Comparison of ENCODE assay signal across 9 cellular contexts in the genomic region with DNA sequence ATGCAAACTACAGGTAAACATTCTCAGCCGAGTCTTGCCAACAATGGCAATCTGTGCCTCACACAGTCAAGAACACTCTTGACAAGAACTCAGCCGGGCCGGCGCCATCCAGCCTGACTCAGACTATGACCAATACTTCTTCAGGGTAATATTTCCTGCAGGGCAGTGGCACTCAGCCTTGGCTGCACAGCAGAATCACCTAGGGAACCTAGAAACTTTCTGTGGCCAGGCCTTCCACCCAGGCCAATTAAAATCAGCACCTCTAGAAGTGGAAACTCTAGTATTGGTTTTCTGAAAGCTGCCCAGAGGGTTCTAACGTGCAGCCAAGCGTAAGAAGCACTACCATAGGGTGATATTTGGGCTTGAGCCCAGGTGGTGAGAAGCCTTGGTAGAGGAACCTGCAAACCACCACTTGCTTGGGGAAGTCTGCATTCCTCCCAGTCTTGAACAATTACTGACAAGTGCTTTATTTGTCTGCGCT.
DNase-seq lines count a peak whose midpoint lies in the region; ATAC-seq, FAIRE-seq and TF ChIP-seq lines count a peak whose summit lies in the region.
"Had no signal": no experiment of that assay in that cellular context is flagged by ENCODE, and none has a peak within 500 bp of the region (broad histone marks: within the 10 kb centered on the region; RNA-seq: fewer than 3 reads in every experiment).

No MANE protein-coding gene starts in this region.

- TF ChIP-seq CTCF in IMR-90 (conservative IDR thresholded peaks at IDR 0.05; ENCODE audit: low read depth, low read length) (no peak), colonic mucosa (IDR thresholded peaks at IDR 0.05) (no peak)
- no peak for TF ChIP-seq CTCF in activated CD8-positive, alpha-beta T cell treated with anti-CD3 and anti-CD28 coated beads for 36 hours (IDR thresholded peaks at IDR 0.05)

- H3K4me3 ChIP-seq in IMR-90 (ENCODE audit: insufficient read depth, low read depth, low read length) (no peak overlapping the region), colonic mucosa (no peak overlapping the region)

- in situ Hi-C loops in IMR-90 (cut with MboI; ENCODE audit: low sequenced_read_pairs): no loop called here

- peaks cover 6% of the 10 kb centered on the region; the same call in 1 of the 2 replicates for H3K4me1 ChIP-seq in IMR-90 (ENCODE audit: control insufficient read depth, insufficient read depth, low read length)
- H3K4me1 ChIP-seq in colonic mucosa: peaks cover 9% of the 10 kb centered on the region

- no peaks in the 10 kb centered on the region for H3K27me3 Mint-ChIP-seq in activated CD8-positive, alpha-beta T cell treated with anti-CD3 and anti-CD28 coated beads for 36 hours

- no peaks in the 10 kb centered on the region for H3K27me3 ChIP-seq in IMR-90 (ENCODE audit: control insufficient read depth, insufficient read depth, low read length)
- no peaks in the 10 kb centered on the region for H3K27me3 ChIP-seq in colonic mucosa

- no peak overlapping the region for H3K56ac ChIP-seq in IMR-90 (ENCODE audit: extremely low read depth, insufficient read depth, low read length)

- H2AK9ac ChIP-seq in IMR-90 (replicated peaks; ENCODE audit: low read depth, low read length, poor library complexity): no peak overlapping the region

- no peak overlapping the region for H2AK5ac ChIP-seq in IMR-90 (ENCODE audit: low read depth, low read length)

- H3K23ac ChIP-seq in IMR-90 (ENCODE audit: low read depth, low read length): 0 out of 2 replicates have a peak overlapping the region, but pooled peaks have one; percentile 71

- ATAC-seq in IMR-90 (ENCODE audit: low read depth): peak; percentile 63; the same call in 1 of the 2 replicates
- ATAC-seq in activated CD8-positive, alpha-beta T cell treated with anti-CD3 and anti-CD28 coated beads for 36 hours: no peak

- no peaks in the 10 kb centered on the region for H4K20me1 ChIP-seq in IMR-90 (ENCODE audit: insufficient read depth, low read length)

- H3K18ac ChIP-seq in IMR-90 (ENCODE audit: low read depth, low read length): no peak overlapping the region

- BruUV-seq in IMR-90 (replicated peaks; lab: Mats Ljungman, UMichigan): no TSS peak

- H2BK20ac ChIP-seq in IMR-90 (ENCODE audit: low read depth, low read length): peak overlapping the region; percentile 81; the same call in 1 of the 2 replicates

- WGBS in IMR-90 (ENCODE audit: extremely low coverage in 2 of 2, insufficient read length in 1 of 2), 2 experiments: no CpG with 5 or more reads among the region's 7 CpGs

- peaks cover 7% of the 10 kb centered on the region; the same call in 1 of the 2 replicates for H3K9me1 ChIP-seq in IMR-90 (ENCODE audit: insufficient read depth, low read length)

- H3K14ac ChIP-seq in IMR-90 (replicated peaks; ENCODE audit: low read depth, low read length): peak overlapping the region; percentile 45

- peaks cover 5% of the 10 kb centered on the region for H3K36me3 Mint-ChIP-seq in activated CD8-positive, alpha-beta T cell treated with anti-CD3 and anti-CD28 coated beads for 36 hours (ENCODE audit: low read depth)

- peak in 2 of 3 experiments; percentile 35 to 72 for DNase-seq in NCI-H1417 (lab: John Stamatoyannopoulos, UW)
- DNase-seq in NCI-H1417 treated with DMSO at 0.1 percent for 48 hours (lab: John Stamatoyannopoulos, UW): no peak
- peak; percentile 47 for DNase-seq in IMR-90
- DNase-seq in colonic mucosa: peak; percentile 87
- DNase-seq in urothelium cell line (ENCODE audit: low spot score): peak; percentile 25
- DNase-seq in activated CD8-positive, alpha-beta T cell treated with anti-CD3 and anti-CD28 coated beads for 36 hours: no peak
- no peak for DNase-seq in SK-N-DZ (ENCODE audit: low spot score)
- DNase-seq in NCI-H524 treated with DMSO at 0.1 percent for 48 hours (lab: John Stamatoyannopoulos, UW): no peak
- DNase-seq: NCI-H1694 treated with DMSO at 0.1 percent for 48 hours had no signal

- no peak overlapping the region for H4K8ac ChIP-seq in IMR-90 (ENCODE audit: low read depth in 2 of 2, low read length in 2 of 2)

- TF ChIP-seq POLR2A in IMR-90 (IDR thresholded peaks at IDR 0.05; ENCODE audit: low read depth, low read length): no peak

- H2BK15ac ChIP-seq in IMR-90 (ENCODE audit: low read depth, low read length): no peak overlapping the region

- no peak overlapping the region for H3K27ac ChIP-seq in IMR-90 (ENCODE audit: insufficient read depth, low read length)
- peak overlapping the region; percentile 57 for H3K27ac ChIP-seq in colonic mucosa

- CTCF ChIA-PET in IMR-90 (lab: Yijun Ruan, JAX): no interaction called here
- CTCF ChIA-PET in activated CD8-positive, alpha-beta T cell treated with anti-CD3 and anti-CD28 coated beads for 36 hours (lab: Charles Lee): no interaction called here

- H3K4me3 Mint-ChIP-seq in activated CD8-positive, alpha-beta T cell treated with anti-CD3 and anti-CD28 coated beads for 36 hours: no peak overlapping the region

- POLR2A ChIA-PET in IMR-90 (lab: Charles Lee; ENCODE audit: unreplicated experiment): no interaction called here
- POLR2A ChIA-PET in activated CD8-positive, alpha-beta T cell treated with anti-CD3 and anti-CD28 coated beads for 36 hours (lab: Charles Lee): no interaction called here

- no peaks in the 10 kb centered on the region for H3K9me3 Mint-ChIP-seq in activated CD8-positive, alpha-beta T cell treated with anti-CD3 and anti-CD28 coated beads for 36 hours

- no peak overlapping the region for H3K27ac Mint-ChIP-seq in activated CD8-positive, alpha-beta T cell treated with anti-CD3 and anti-CD28 coated beads for 36 hours

- H3K9me3 ChIP-seq in IMR-90 (ENCODE audit: control insufficient read depth, insufficient read depth, low read length): no peaks in the 10 kb centered on the region
- no peaks in the 10 kb centered on the region for H3K9me3 ChIP-seq in colonic mucosa

- intact Hi-C loops in IMR-90 (cut with micrococcal nuclease) (no loop called here), colonic mucosa (cut with DNase I) (no loop called here)
- intact Hi-C loops in activated CD8-positive, alpha-beta T cell treated with anti-CD3 and anti-CD28 coated beads for 36 hours (cut with micrococcal nuclease): no loop called here

- no peak overlapping the region for H3K4me2 ChIP-seq in IMR-90 (ENCODE audit: low read depth, low read length)

- H3K36me3 ChIP-seq in IMR-90 (ENCODE audit: control insufficient read depth, insufficient read depth, low read length) (no peaks in the 10 kb centered on the region), colonic mucosa (no peaks in the 10 kb centered on the region)

- TF ChIP-seq RAD21 in IMR-90 (IDR thresholded peaks at IDR 0.05; ENCODE audit: low read length): no peak

- dilution Hi-C loops in IMR-90 (cut with HindIII; ENCODE audit: low sequenced_read_pairs, unreplicated experiment): no loop called here

- H4K5ac ChIP-seq in IMR-90 (ENCODE audit: low read depth, low read length): no peak overlapping the region

- H3K79me1 ChIP-seq in IMR-90 (ENCODE audit: low read depth in 1 of 2, low read length in 2 of 2): no peaks in the 10 kb centered on the region

- H2BK120ac ChIP-seq in IMR-90 (ENCODE audit: low read depth, low read length): peak overlapping the region; percentile 32; the same call in 1 of the 2 replicates

- FAIRE-seq in urothelium cell line (lab: Jason Lieb, UNC): no peak

- no peak overlapping the region for H4K91ac ChIP-seq in IMR-90 (ENCODE audit: insufficient read depth, low read depth, low read length)

- H3K4me1 Mint-ChIP-seq in activated CD8-positive, alpha-beta T cell treated with anti-CD3 and anti-CD28 coated beads for 36 hours (ENCODE audit: low read depth): no peaks in the 10 kb centered on the region

- 0 out of 2 replicates have a peak overlapping the region, but pooled peaks have one; percentile 16 for H3K4ac ChIP-seq in IMR-90 (ENCODE audit: low read depth, low read length)

- H3K9ac ChIP-seq in IMR-90 (ENCODE audit: low read depth, low read length) (no peak overlapping the region), colonic mucosa (ENCODE audit: low read depth in 2 of 2, low read length in 2 of 2) (no peak overlapping the region)

- H2AFZ ChIP-seq in IMR-90 (replicated peaks; ENCODE audit: low read length, poor library complexity): peak overlapping the region; percentile 8

- H2BK5ac ChIP-seq in IMR-90 (ENCODE audit: low read depth, low read length, poor library complexity, severe bottlenecking): peak overlapping the region; percentile 62

TF ChIP-seq in IMR-90, 13 proteins besides CTCF, POLR2A, EP300 and RAD21:
- no peak for TF ChIP-seq CHD1 (IDR thresholded peaks at IDR 0.05; ENCODE audit: low read depth, low read length)
- no peak for TF ChIP-seq NFE2L2 (IDR thresholded peaks at IDR 0.05; ENCODE audit: low read depth, low read length)
- TF ChIP-seq, protein P1, sequence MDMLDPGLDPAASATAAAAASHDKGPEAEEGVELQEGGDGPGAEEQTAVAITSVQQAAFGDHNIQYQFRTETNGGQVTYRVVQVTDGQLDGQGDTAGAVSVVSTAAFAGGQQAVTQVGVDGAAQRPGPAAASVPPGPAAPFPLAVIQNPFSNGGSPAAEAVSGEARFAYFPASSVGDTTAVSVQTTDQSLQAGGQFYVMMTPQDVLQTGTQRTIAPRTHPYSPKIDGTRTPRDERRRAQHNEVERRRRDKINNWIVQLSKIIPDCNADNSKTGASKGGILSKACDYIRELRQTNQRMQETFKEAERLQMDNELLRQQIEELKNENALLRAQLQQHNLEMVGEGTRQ (IDR thresholded peaks at IDR 0.05; ENCODE audit: low read depth, low read length): no peak
- no peak for TF ChIP-seq MXI1 (IDR thresholded peaks at IDR 0.05; ENCODE audit: borderline replicate concordance, low read depth, low read length)
- TF ChIP-seq RFX5 (IDR thresholded peaks at IDR 0.05; ENCODE audit: low read depth, low read length): no peak
- TF ChIP-seq, protein P2, sequence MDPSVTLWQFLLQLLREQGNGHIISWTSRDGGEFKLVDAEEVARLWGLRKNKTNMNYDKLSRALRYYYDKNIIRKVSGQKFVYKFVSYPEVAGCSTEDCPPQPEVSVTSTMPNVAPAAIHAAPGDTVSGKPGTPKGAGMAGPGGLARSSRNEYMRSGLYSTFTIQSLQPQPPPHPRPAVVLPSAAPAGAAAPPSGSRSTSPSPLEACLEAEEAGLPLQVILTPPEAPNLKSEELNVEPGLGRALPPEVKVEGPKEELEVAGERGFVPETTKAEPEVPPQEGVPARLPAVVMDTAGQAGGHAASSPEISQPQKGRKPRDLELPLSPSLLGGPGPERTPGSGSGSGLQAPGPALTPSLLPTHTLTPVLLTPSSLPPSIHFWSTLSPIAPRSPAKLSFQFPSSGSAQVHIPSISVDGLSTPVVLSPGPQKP (IDR thresholded peaks at IDR 0.05; ENCODE audit: borderline replicate concordance, low read depth, low read length): no peak
- no peak for TF ChIP-seq RCOR1 (IDR thresholded peaks at IDR 0.05; ENCODE audit: insufficient replicate concordance, low read length)
- no peak for TF ChIP-seq SMC3 (IDR thresholded peaks at IDR 0.05; ENCODE audit: low read depth, low read length)
- TF ChIP-seq CEBPB (IDR thresholded peaks at IDR 0.05; ENCODE audit: low read depth, low read length): no peak
- no peak for TF ChIP-seq FOS (IDR thresholded peaks at IDR 0.05; ENCODE audit: low read depth, low read length)
- no peak for TF ChIP-seq MAFK (IDR thresholded peaks at IDR 0.05; ENCODE audit: low read depth, low read length)

Comparison
In these comparisons a context has a peak if more than half of its experiments do, and no peak if none do; other contexts are left out.
1. DNase-seq: peak in NCI-H1417 (2 of 3), IMR-90 (single experiment), colonic mucosa (single experiment) and urothelium cell line (single experiment); none in NCI-H1417 treated with DMSO at 0.1 percent for 48 hours (single experiment), activated CD8-positive, alpha-beta T cell treated with anti-CD3 and anti-CD28 coated beads for 36 hours (single experiment), SK-N-DZ (single experiment) and NCI-H524 treated with DMSO at 0.1 percent for 48 hours (single experiment).